In genomic region chr17:83099570-83100181, GRCh38 we compare ENCODE assay signal across 8 cellular contexts. TPM values are rescaled to one million over a fixed set of nuclear protein-coding genes. Genes with fewer than 3 reads are reported as not detected.
DNase-seq lines count a peak whose midpoint lies in the region; ATAC-seq and TF ChIP-seq lines count a peak whose summit lies in the region.
"Had no signal": no experiment of that assay in that cellular context is flagged by ENCODE, and none has a peak within 500 bp of the region (broad histone marks: within the 10 kb centered on the region; RNA-seq: fewer than 3 reads in every experiment).

No MANE protein-coding gene starts in this region.

- H3K4me1 ChIP-seq in HCT116 (ENCODE audit: control insufficient read depth in 1 of 2, insufficient read depth in 2 of 2, low read length in 2 of 2), result peaks cover 13 to 39% of the 10 kb centered on the region in 2 experiments

- no peak overlapping the region for H2AFZ ChIP-seq in HCT116 (ENCODE audit: low read depth, low read length, poor library complexity, severe bottlenecking)

- BruUV-seq in HCT116 (replicated peaks; lab: Mats Ljungman, UMichigan), result no TSS peak

- CTCF ChIA-PET in HCT116 (lab: Charles Lee), result no interaction called here

- peaks cover 4 to 9% of the 10 kb centered on the region in 2 experiments; a peak in 3 of 4 replicates for H3K36me3 ChIP-seq in HCT116 (ENCODE audit: control insufficient read depth in 1 of 2, insufficient read depth in 2 of 2, low read length in 2 of 2)

- peak overlapping the region in 4 of 6 donors; percentile 59 to 87 (median 74) for H3K27ac Mint-ChIP-seq in immature natural killer cell
- H3K27ac Mint-ChIP-seq in activated T-helper 1 cell treated with anti-CD3 and anti-CD28 coated beads, Interleukin-12 subunit alpha, Interleukin-12 subunit beta, Interleukin-2, Interleukin-4 antibody, amounts not matched to agents 30 ng/mL and 10 ng/mL and 1 ng/mL, durations not matched to agents 14 hours and 24 hours and 36 hours, result no peak overlapping the region

- POLR2A ChIA-PET in HCT116 (lab: Charles Lee), result no interaction called here

- ATAC-seq in HCT116 (peak; percentile 35), SK-N-SH treated with all-trans-retinoic acid at 6 μM for 48 hours (peak; percentile 44), HG03378 (IDR thresholded peaks at IDR 0.05; ENCODE audit: unreplicated experiment) (no peak)
- ATAC-seq in stimulated activated naive CD8-positive, alpha-beta T cell treated with anti-CD3 and anti-CD28 coated beads, Interleukin-15, Interleukin-2, amounts not matched to agents 100 U/mL and 50 U/mL, for 24 hours, result peak; percentile 21

- peak overlapping the region; percentile 35 to 82 (median 57) for H3K4me3 Mint-ChIP-seq in immature natural killer cell
- H3K4me3 Mint-ChIP-seq in activated T-helper 1 cell treated with anti-CD3 and anti-CD28 coated beads, Interleukin-12 subunit alpha, Interleukin-12 subunit beta, Interleukin-2, Interleukin-4 antibody, amounts not matched to agents 30 ng/mL and 10 ng/mL and 1 ng/mL, durations not matched to agents 14 hours and 24 hours and 36 hours, result no peak overlapping the region

- H3K4me3 ChIP-seq in HCT116 (replicated peaks in 1 of 2; ENCODE audit: low read depth in 1 of 2, low read length in 2 of 2), result no peak overlapping the region

- TF ChIP-seq RAD21 in HCT116 (IDR thresholded peaks at IDR 0.05; ENCODE audit: low read depth), result no peak

- DNase-seq in HCT116 (ENCODE audit: low read depth, low spot score), result no peak
- DNase-seq in immature natural killer cell, result peak; percentile 55 to 62 (median 57)
- DNase-seq in stimulated activated naive CD8-positive, alpha-beta T cell treated with anti-CD3 and anti-CD28 coated beads, Interleukin-15, Interleukin-2, amounts not matched to agents 100 U/mL and 50 U/mL, for 24 hours, result no peak
- DNase-seq in posterior cingulate gyrus, result no peak
- no peak for DNase-seq in activated T-helper 1 cell treated with anti-CD3 and anti-CD28 coated beads, Interleukin-12 subunit alpha, Interleukin-12 subunit beta, Interleukin-2, Interleukin-4 antibody, amounts not matched to agents 30 ng/mL and 10 ng/mL and 1 ng/mL, durations not matched to agents 14 hours and 24 hours and 36 hours (ENCODE audit: low spot score)
- DNase-seq: activated CD4-positive, alpha-beta T cell treated with anti-CD3 and anti-CD28 coated beads for 4 hours had no signal

- intact Hi-C loops in HCT116 (cut with micrococcal nuclease), result no loop called here
- intact Hi-C loops in posterior cingulate gyrus (cut with DNase I), result no loop called here
- intact Hi-C loops in activated T-helper 1 cell treated with anti-CD3 and anti-CD28 coated beads, Interleukin-12 subunit alpha, Interleukin-12 subunit beta, Interleukin-2, Interleukin-4 antibody, amounts not matched to agents 30 ng/mL and 10 ng/mL and 1 ng/mL, durations not matched to agents 14 hours and 24 hours and 36 hours (cut with micrococcal nuclease), result no loop called here

- H3K9me2 ChIP-seq in HCT116 (ENCODE audit: insufficient read depth), result no peaks in the 10 kb centered on the region

- H4K20me1 ChIP-seq in HCT116 (ENCODE audit: insufficient read depth), result no peaks in the 10 kb centered on the region

- TF ChIP-seq CTCF in HCT116 (IDR thresholded peaks at IDR 0.05 in 2 of 3, conservative IDR thresholded peaks at IDR 0.05 in 1 of 3; ENCODE audit: borderline replicate concordance in 1 of 3, insufficient read depth in 1 of 3, low read depth in 2 of 3, low read length in 2 of 3), result 0 out of 6 replicates have a peak, but pooled peaks of 1 of the 3 experiments have one; percentile 19

- RAD21 ChIA-PET in HCT116 (lab: Charles Lee; ENCODE audit: low non-redundant PET in 1 of 2, low total read pairs in 2 of 2, uncharacterized antibody in 2 of 2, unreplicated experiment in 2 of 2), result no interaction called here

- no peak overlapping the region for H3K4me2 ChIP-seq in HCT116 (ENCODE audit: low read length)

- no peak overlapping the region for H3K9ac ChIP-seq in HCT116 (ENCODE audit: low read length)

- H3K27ac ChIP-seq in HCT116 (ENCODE audit: low read depth, low read length), result no peak overlapping the region

- H3K9me3 ChIP-seq in HCT116 (ENCODE audit: control insufficient read depth in 1 of 2, insufficient read depth in 1 of 2, low read depth in 1 of 2, low read length in 2 of 2), result no peaks in the 10 kb centered on the region

- no peaks in the 10 kb centered on the region for H3K79me2 ChIP-seq in HCT116 (ENCODE audit: insufficient read depth, low read length)

- TF ChIP-seq POLR2A in HCT116 (IDR thresholded peaks at IDR 0.05; ENCODE audit: borderline replicate concordance, extremely low read depth, insufficient read depth, insufficient read length), result no peak

- H3K27me3 Mint-ChIP-seq in immature natural killer cell (ENCODE audit: low read depth in 3 of 3), result peaks cover 48 to 99% (median 74%) of the 10 kb centered on the region in 3 donors
- H3K27me3 Mint-ChIP-seq in activated T-helper 1 cell treated with anti-CD3 and anti-CD28 coated beads, Interleukin-12 subunit alpha, Interleukin-12 subunit beta, Interleukin-2, Interleukin-4 antibody, amounts not matched to agents 30 ng/mL and 10 ng/mL and 1 ng/mL, durations not matched to agents 14 hours and 24 hours and 36 hours (ENCODE audit: insufficient read depth), result peaks cover 6% of the 10 kb centered on the region

- H3K9me3 Mint-ChIP-seq in immature natural killer cell, result peaks cover 0 to 10% (median 0%) of the 10 kb centered on the region in 6 donors
- H3K9me3 Mint-ChIP-seq in activated T-helper 1 cell treated with anti-CD3 and anti-CD28 coated beads, Interleukin-12 subunit alpha, Interleukin-12 subunit beta, Interleukin-2, Interleukin-4 antibody, amounts not matched to agents 30 ng/mL and 10 ng/mL and 1 ng/mL, durations not matched to agents 14 hours and 24 hours and 36 hours, result no peaks in the 10 kb centered on the region

- peaks cover 0 to 7% (median 0%) of the 10 kb centered on the region in 3 donors for H3K36me3 Mint-ChIP-seq in immature natural killer cell
- no peaks in the 10 kb centered on the region for H3K36me3 Mint-ChIP-seq in activated T-helper 1 cell treated with anti-CD3 and anti-CD28 coated beads, Interleukin-12 subunit alpha, Interleukin-12 subunit beta, Interleukin-2, Interleukin-4 antibody, amounts not matched to agents 30 ng/mL and 10 ng/mL and 1 ng/mL, durations not matched to agents 14 hours and 24 hours and 36 hours (ENCODE audit: low read depth)

- H3K27me3 ChIP-seq in HCT116 (ENCODE audit: insufficient read depth, low read length), result no peaks in the 10 kb centered on the region

- H3K4me1 Mint-ChIP-seq in immature natural killer cell, result peaks cover 14 to 24% of the 10 kb centered on the region in 2 donors
- H3K4me1 Mint-ChIP-seq in activated T-helper 1 cell treated with anti-CD3 and anti-CD28 coated beads, Interleukin-12 subunit alpha, Interleukin-12 subunit beta, Interleukin-2, Interleukin-4 antibody, amounts not matched to agents 30 ng/mL and 10 ng/mL and 1 ng/mL, durations not matched to agents 14 hours and 24 hours and 36 hours (ENCODE audit: low read depth), result no peaks in the 10 kb centered on the region

TF ChIP-seq in HCT116, 20 proteins besides CTCF, POLR2A, EP300 and RAD21 (continues in another document):
- no peak for TF ChIP-seq CEBPB (IDR thresholded peaks at IDR 0.05; ENCODE audit: low read depth)

TF ChIP-seq in SK-N-SH treated with all-trans-retinoic acid at 6 μM for 48 hours, 23 proteins besides CTCF, POLR2A, EP300 and RAD21 (continues in another document):
- no peak for TF ChIP-seq ZNF8 (CRISPR knock-in tag; IDR thresholded peaks at IDR 0.05)
- no peak for TF ChIP-seq ESRRG (CRISPR knock-in tag; IDR thresholded peaks at IDR 0.05)
- no peak for TF ChIP-seq ZNF565 (CRISPR knock-in tag; conservative IDR thresholded peaks at IDR 0.05; ENCODE audit: low read depth)
- TF ChIP-seq GLIS3 (CRISPR knock-in tag; IDR thresholded peaks at IDR 0.05), result peak; percentile 5; the same call in 1 of the 2 replicates
- TF ChIP-seq ZC3H10 (CRISPR knock-in tag; IDR thresholded peaks at IDR 0.05), result no peak
- no peak for TF ChIP-seq BACH2 (CRISPR knock-in tag; IDR thresholded peaks at IDR 0.05; ENCODE audit: borderline replicate concordance)
- no peak for TF ChIP-seq OSR1 (CRISPR knock-in tag; IDR thresholded peaks at IDR 0.05)
- no peak for TF ChIP-seq TOX (CRISPR knock-in tag; IDR thresholded peaks at IDR 0.05; ENCODE audit: borderline replicate concordance)
- no peak for TF ChIP-seq TCF4 (CRISPR knock-in tag; IDR thresholded peaks at IDR 0.05; ENCODE audit: borderline replicate concordance)
- TF ChIP-seq SNAI2 (CRISPR knock-in tag; IDR thresholded peaks at IDR 0.05), result no peak
- TF ChIP-seq CREB5 (CRISPR knock-in tag; IDR thresholded peaks at IDR 0.05; ENCODE audit: low read depth), result peak; percentile 35; the same call in 1 of the 2 replicates
- TF ChIP-seq RARB (CRISPR knock-in tag; IDR thresholded peaks at IDR 0.05), result no peak
- TF ChIP-seq CSRNP3 (CRISPR knock-in tag; IDR thresholded peaks at IDR 0.05), result no peak

RNA-seq across cellular contexts. Expression of gene METRNL, which starts 20.3 kb away (rescaled TPM):
- total RNA-seq in HCT116 (2021; ENCODE audit: unreplicated experiment), result 58.7 TPM
- polyA plus RNA-seq in HCT116 (2012), result 89.0 and 104 TPM in 2 replicates
- polyA plus RNA-seq in immature natural killer cell, result 10 to 100 TPM; 13.6 to 72.3 (median 49.2) TPM
- 31.1 and 31.4 TPM in 2 replicates for total RNA-seq in activated T-helper 1 cell treated with anti-CD3 and anti-CD28 coated beads, Interleukin-12 subunit alpha, Interleukin-12 subunit beta, Interleukin-2, Interleukin-4 antibody, amounts not matched to agents 30 ng/mL and 10 ng/mL and 1 ng/mL, durations not matched to agents 14 hours and 24 hours and 36 hours

Comparison
In these comparisons a context has a peak if more than half of its experiments do, and no peak if none do; other contexts are left out.
1. DNase-seq: peak in immature natural killer cell (3 of 3); none in HCT116 (single experiment), stimulated activated naive CD8-positive, alpha-beta T cell treated with anti-CD3 and anti-CD28 coated beads, Interleukin-15, Interleukin-2, amounts not matched to agents 100 U/mL and 50 U/mL, for 24 hours (single experiment), posterior cingulate gyrus (0 of 10) and activated T-helper 1 cell treated with anti-CD3 and anti-CD28 coated beads, Interleukin-12 subunit alpha, Interleukin-12 subunit beta, Interleukin-2, Interleukin-4 antibody, amounts not matched to agents 30 ng/mL and 10 ng/mL and 1 ng/mL, durations not matched to agents 14 hours and 24 hours and 36 hours (single experiment).